Comparison of ENCODE assay signal across 17 cellular contexts in genomic region chr12:53210843-53211242, GRCh38. TPM values are rescaled to one million over a fixed set of nuclear protein-coding genes. Genes with fewer than 3 reads are reported as not detected.
A peak's percentile ranks its signal among the peaks of the same experiment; 100 is the strongest.
DNase-seq lines count a peak whose midpoint lies in the region; ATAC-seq and TF ChIP-seq lines count a peak whose summit lies in the region.
"Had no signal": no experiment of that assay in that cellular context is flagged by ENCODE, and none has a peak within 500 bp of the region (broad histone marks: within the 10 kb centered on the region; RNA-seq: fewer than 3 reads in every experiment).

No MANE protein-coding gene starts in this region.

- no peaks in the 10 kb centered on the region for H3K9me3 ChIP-seq in Karpas-422 (ENCODE audit: low read length)
- H3K9me3 ChIP-seq in spleen = no peaks in the 10 kb centered on the region
- H3K9me3 ChIP-seq: A549 had no signal

- no peaks in the 10 kb centered on the region for H4K20me1 ChIP-seq in Karpas-422 (ENCODE audit: insufficient read depth, low read depth, low read length)

- WGBS in spleen, 5 donors = 61 to 84% (median 77%) methylated on average over 3 to 4 of the region's 4 CpGs

- ATAC-seq in Right ventricle myocardium superior (ENCODE audit: poor library complexity) (no peak), activated B cell treated with CpG ODN at 0.5 μM for 24 hours (ENCODE audit: low read depth) (no peak), GM18907 (IDR thresholded peaks at IDR 0.05; ENCODE audit: unreplicated experiment) (no peak), GM18867 (IDR thresholded peaks at IDR 0.05; ENCODE audit: unreplicated experiment) (no peak)
- ATAC-seq: A549, K562 had no signal

- POLR2A ChIA-PET in activated B cell treated with CpG ODN at 0.5 μM for 24 hours (lab: Charles Lee) = interaction anchor here (0.9 to 7.3 kb wide), 7 partner anchors 9 to 84 kb away, joined by 3 to 57 read pairs (median 17); partner anchors contain the start of genes CSAD, ESPL1, PFDN5 and ZNF740

- H3K27ac Mint-ChIP-seq in activated B cell treated with CpG ODN at 0.5 μM for 24 hours = peak overlapping the region; percentile 24
- H3K27ac Mint-ChIP-seq: HFFc6 had no signal

- H3K4me3 ChIP-seq in Karpas-422 (ENCODE audit: low read length) = no peak overlapping the region
- H3K4me3 ChIP-seq in spleen = no peak overlapping the region
- H3K4me3 ChIP-seq: A549, K562 had no signal

- CTCF ChIA-PET in activated B cell treated with CpG ODN at 0.5 μM for 24 hours (lab: Charles Lee) = interaction anchor here (0.6 to 14.7 kb wide), 9 partner anchors 12 to 135 kb away, joined by 3 to 298 read pairs (median 14); partner anchors contain the start of genes CSAD, ESPL1, MYG1 and PFDN5

- TF ChIP-seq POLR2A in spleen (IDR thresholded peaks at IDR 0.05) = no peak

- intact Hi-C loops in Right ventricle myocardium superior (cut with DNase I) (no loop called here), cardiac septum (cut with DNase I) (no loop called here), activated B cell treated with CpG ODN at 0.5 μM for 24 hours (cut with micrococcal nuclease) (loop anchor here (10.0 kb wide), 1 partner anchor 294 kb away; the partner anchor contains the start of genes NPFF and TARBP2), spleen (cut with DNase I; ENCODE audit: low total_unique reads) (no loop called here)

- H3K4me1 ChIP-seq in Karpas-422 (ENCODE audit: low read length) = peaks cover 47% of the 10 kb centered on the region
- H3K4me1 ChIP-seq in spleen = peaks cover 48 to 99% (median 88%) of the 10 kb centered on the region in 6 donors
- H3K4me1 ChIP-seq: A549 had no signal

- H3K27me3 Mint-ChIP-seq in activated B cell treated with CpG ODN at 0.5 μM for 24 hours = no peaks in the 10 kb centered on the region

- H3K9me3 Mint-ChIP-seq in activated B cell treated with CpG ODN at 0.5 μM for 24 hours = no peaks in the 10 kb centered on the region
- H3K9me3 Mint-ChIP-seq: HFFc6 had no signal

- no peak overlapping the region for H3K27ac ChIP-seq in Karpas-422 (ENCODE audit: low read length)
- peak overlapping the region in 3 of 8 donors; percentile 7 to 92 (median 87) for H3K27ac ChIP-seq in spleen
- H3K27ac ChIP-seq: A549, C4-2B had no signal

- TF ChIP-seq CTCF in activated B cell treated with CpG ODN at 0.5 μM for 24 hours (IDR thresholded peaks at IDR 0.05) = no peak
- no peak for TF ChIP-seq CTCF in spleen (IDR thresholded peaks at IDR 0.05 in 8 of 11, conservative IDR thresholded peaks at IDR 0.05 in 3 of 11)

- no peak overlapping the region for H2AFZ ChIP-seq in Karpas-422 (ENCODE audit: low read length)

- no peaks in the 10 kb centered on the region for H3K9me2 ChIP-seq in Karpas-422 (replicated peaks; ENCODE audit: insufficient read depth, low read length)

- peak; percentile 25 for DNase-seq in Right ventricle myocardium superior
- DNase-seq in cardiac septum (ENCODE audit: low spot score) = no peak
- no peak for DNase-seq in Karpas-422
- DNase-seq in activated B cell treated with CpG ODN at 0.5 μM for 24 hours = no peak
- DNase-seq in spleen = peak; percentile 61
- no peak for DNase-seq in HPDE6-E6E7 (ENCODE audit: extremely low spot score)
- DNase-seq: DMS79 treated with DMSO at 0.1 percent for 48 hours, HFFc6, MV-4-11, NCI-H1694 treated with DMSO at 0.1 percent for 48 hours, NCI-H510A, NCI-H748 treated with DMSO at 0.1 percent for 48 hours had no signal

- peaks cover 75% of the 10 kb centered on the region for H3K4me1 Mint-ChIP-seq in activated B cell treated with CpG ODN at 0.5 μM for 24 hours

- H3K79me2 ChIP-seq in Karpas-422 (ENCODE audit: low read length) = peaks cover 14% of the 10 kb centered on the region

- no peak overlapping the region for H3K4me3 Mint-ChIP-seq in activated B cell treated with CpG ODN at 0.5 μM for 24 hours
- H3K4me3 Mint-ChIP-seq: HFFc6 had no signal

- H3K27me3 ChIP-seq in Karpas-422 (ENCODE audit: low read length) (no peaks in the 10 kb centered on the region), spleen (replicated peaks in 1 of 7) (no peaks in the 10 kb centered on the region)

- H3K36me3 Mint-ChIP-seq in activated B cell treated with CpG ODN at 0.5 μM for 24 hours (ENCODE audit: low read depth) = peaks cover 26% of the 10 kb centered on the region

- H3K36me3 ChIP-seq in Karpas-422 (ENCODE audit: insufficient read depth, low read length) (no peaks in the 10 kb centered on the region), spleen (peaks cover 0 to 50% (median 19%) of the 10 kb centered on the region in 6 donors)

- no peak overlapping the region for H3K4me2 ChIP-seq in Karpas-422 (ENCODE audit: low read depth, low read length, poor library complexity, severe bottlenecking)
- H3K4me2 ChIP-seq: A549 had no signal

- 0 out of 2 replicates have a peak overlapping the region, but pooled peaks have one; percentile 17 for H3K9ac ChIP-seq in Karpas-422 (ENCODE audit: low read length)

RNA-seq across cellular contexts. Expression of gene ITGB7, which starts 3.8 kb away (rescaled TPM):
- 0.97 TPM for total RNA-seq in Right ventricle myocardium superior
- total RNA-seq in cardiac septum = 1.4 TPM
- 124 and 159 TPM in 2 replicates for total RNA-seq in Karpas-422 (2014; rRNA removed; shearing (Covaris generic); ENCODE audit: low replicate concordance)
- total RNA-seq in activated B cell treated with CpG ODN at 0.5 μM for 24 hours = 137 and 139 TPM in 2 replicates
- 10 to 100 TPM; 35.5 to 75.5 (median 62.2) TPM for total RNA-seq in spleen
- polyA plus RNA-seq in spleen = 10 to 100 TPM; 23.9 to 62.5 (median 46.5) TPM

RNA-seq across cellular contexts. Expression of gene RARG, which starts 21.2 kb away (rescaled TPM):
- total RNA-seq in Right ventricle myocardium superior = 15.4 TPM
- total RNA-seq in cardiac septum = 21.2 TPM
- total RNA-seq in Karpas-422 (2014; rRNA removed; shearing (Covaris generic); ENCODE audit: low replicate concordance) = 1.7 and 6.5 TPM in 2 replicates
- 5.5 and 7.5 TPM in 2 replicates for total RNA-seq in activated B cell treated with CpG ODN at 0.5 μM for 24 hours
- 10 to 100 TPM in 5 of 7 donors, 1 to 10 TPM in 2; 9.4 to 20.8 (median 14.4) TPM for total RNA-seq in spleen
- polyA plus RNA-seq in spleen = 10 to 100 TPM in 1 of 3 donors, 1 to 10 TPM in 2; 4.6 to 10.1 (median 4.9) TPM

RNA-seq across cellular contexts. Expression of gene CSAD, which starts 30.1 kb away (rescaled TPM):
- total RNA-seq in Right ventricle myocardium superior (8.2 TPM), cardiac septum (16.5 TPM), activated B cell treated with CpG ODN at 0.5 μM for 24 hours (25.7 and 34.6 TPM in 2 replicates), spleen (10 to 100 TPM; 33.7 to 73.0 (median 39.7) TPM)
- total RNA-seq in Karpas-422 (2014; rRNA removed; shearing (Covaris generic); ENCODE audit: low replicate concordance) = 13.1 and 19.2 TPM in 2 replicates
- 10 to 100 TPM; 17.9 to 36.3 (median 34.1) TPM for polyA plus RNA-seq in spleen

RNA-seq across cellular contexts. Expression of gene ZNF740, which starts 30.3 kb away (rescaled TPM):
- total RNA-seq in Right ventricle myocardium superior = 29.4 TPM
- total RNA-seq in cardiac septum = 19.2 TPM
- 24.0 and 30.6 TPM in 2 replicates for total RNA-seq in Karpas-422 (2014; rRNA removed; shearing (Covaris generic); ENCODE audit: low replicate concordance)
- 64.4 and 67.2 TPM in 2 replicates for total RNA-seq in activated B cell treated with CpG ODN at 0.5 μM for 24 hours
- 10 to 100 TPM; 23.6 to 66.1 (median 45.1) TPM for total RNA-seq in spleen
- polyA plus RNA-seq in spleen = 10 to 100 TPM in 1 of 3 donors, 1 to 10 TPM in 2; 5.6 to 12.1 (median 7.5) TPM

RNA-seq across cellular contexts. Expression of gene ESPL1, which starts 57.3 kb away (rescaled TPM):
- total RNA-seq in Right ventricle myocardium superior (0.81 TPM), cardiac septum (0.16 TPM), activated B cell treated with CpG ODN at 0.5 μM for 24 hours (6.2 and 8.2 TPM in 2 replicates), spleen (1 to 10 TPM; 1.7 to 7.2 (median 4.7) TPM)
- 9.4 and 22.8 TPM in 2 replicates for total RNA-seq in Karpas-422 (2014; rRNA removed; shearing (Covaris generic); ENCODE audit: low replicate concordance)
- polyA plus RNA-seq in spleen = 1 to 10 TPM in 1 of 3 donors, under 1 TPM in 2; 0.85 to 1.9 (median 0.93) TPM

Comparison
In these comparisons a context has a peak if more than half of its experiments do, and no peak if none do; other contexts are left out.
1. DNase-seq: peak in Right ventricle myocardium superior (single experiment) and spleen (single experiment); none in cardiac septum (single experiment), Karpas-422 (single experiment), activated B cell treated with CpG ODN at 0.5 μM for 24 hours (single experiment) and HPDE6-E6E7 (single experiment).
2. RNA of gene ITGB7, which starts 3.8 kb away (total RNA-seq): 137 to 139 TPM in activated B cell treated with CpG ODN at 0.5 μM for 24 hours, 124 to 159 TPM in Karpas-422 and 35.5 to 75.5 TPM in spleen; 1.4 TPM in cardiac septum (single experiment) and 0.97 TPM in Right ventricle myocardium superior (single experiment); every median in the first group is over 10 times any median in the second.